ENCODE assay signal across 8 cellular contexts in genomic region chr5:37249820-37250175, GRCh38. TPM values are rescaled to one million over a fixed set of nuclear protein-coding genes. Genes with fewer than 3 reads are reported as not detected.
A peak's percentile ranks its signal among the peaks of the same experiment; 100 is the strongest.
DNase-seq lines count a peak whose midpoint lies in the region; ATAC-seq and TF ChIP-seq lines count a peak whose summit lies in the region.

No MANE protein-coding gene starts in this region.

- TF ChIP-seq EP300 in neural cell (conservative IDR thresholded peaks at IDR 0.05; ENCODE audit: poor library complexity, severe bottlenecking), result no peak

- no peaks in the 10 kb centered on the region for H3K27me3 Mint-ChIP-seq in endodermal cell (ENCODE audit: insufficient read depth)

- 67 to 83% methylated on average over 9 to 10 of the region's 10 CpGs for WGBS in endodermal cell (ENCODE audit: insufficient coverage in 1 of 2, insufficient read length in 1 of 2), 2 experiments

- peaks cover 5% of the 10 kb centered on the region for H3F3A ChIP-seq in neural cell (ENCODE audit: insufficient read depth, low read length, poor library complexity, severe bottlenecking)

- no peak for DNase-seq in MG63
- DNase-seq in endodermal cell, result no peak
- DNase-seq in GM19238 (ENCODE audit: insufficient read length, low spot score), result no peak

- peaks cover 14% of the 10 kb centered on the region for H3K9me3 Mint-ChIP-seq in endodermal cell

- peaks cover 0 to 5% (median 0%) of the 10 kb centered on the region in 11 experiments; a peak in 1 of 22 replicates for H3K36me3 ChIP-seq in BLaER1 treated with 17β-estradiol and CSF1 and Interleukin-3, amounts not matched to agents 10 nM and 100 nM
- H3K36me3 ChIP-seq in MG63 (no peaks in the 10 kb centered on the region), endodermal cell (ENCODE audit: control insufficient read depth, insufficient read depth, low read length) (no peaks in the 10 kb centered on the region), neural cell (ENCODE audit: insufficient read depth, low read length) (no peaks in the 10 kb centered on the region)

- H3K27ac Mint-ChIP-seq in endodermal cell, result peak overlapping the region; percentile 92

- TF ChIP-seq CTCF in endodermal cell (conservative IDR thresholded peaks at IDR 0.05) (no peak), neural cell (IDR thresholded peaks at IDR 0.05; ENCODE audit: poor library complexity, severe bottlenecking) (no peak)

- no peak for ATAC-seq in HG03095 (IDR thresholded peaks at IDR 0.05; ENCODE audit: unreplicated experiment)
- no peak for ATAC-seq in GM21723 (IDR thresholded peaks at IDR 0.05; ENCODE audit: unreplicated experiment)
- ATAC-seq in GM21825 (IDR thresholded peaks at IDR 0.05; ENCODE audit: unreplicated experiment), result no peak

- peak overlapping the region; percentile 73 to 94 (median 89) for H3K4me2 ChIP-seq in BLaER1 treated with 17β-estradiol and CSF1 and Interleukin-3, amounts not matched to agents 10 nM and 100 nM
- H3K4me2 ChIP-seq in neural cell (ENCODE audit: low read length), result peak overlapping the region; percentile 3

- peaks cover 10 to 20% (median 16%) of the 10 kb centered on the region in 11 experiments; a peak in 21 of 22 replicates for H3K9me3 ChIP-seq in BLaER1 treated with 17β-estradiol and CSF1 and Interleukin-3, amounts not matched to agents 10 nM and 100 nM (replicated peaks in 1 of 11)
- no peaks in the 10 kb centered on the region for H3K9me3 ChIP-seq in MG63
- peaks cover 5% of the 10 kb centered on the region for H3K9me3 ChIP-seq in endodermal cell (ENCODE audit: control insufficient read depth, low read length)
- no peaks in the 10 kb centered on the region for H3K9me3 ChIP-seq in neural cell (ENCODE audit: low read length)

- peak overlapping the region; percentile 84 to 95 (median 92) for H3K9ac ChIP-seq in BLaER1 treated with 17β-estradiol and CSF1 and Interleukin-3, amounts not matched to agents 10 nM and 100 nM
- H3K9ac ChIP-seq in endodermal cell (ENCODE audit: extremely low read depth, low read length, poor library complexity, severe bottlenecking) (peak overlapping the region; percentile 80), neural cell (ENCODE audit: low read length) (peak overlapping the region; percentile 92)

- no peaks in the 10 kb centered on the region for H3K36me3 Mint-ChIP-seq in endodermal cell (ENCODE audit: low read depth)

- peaks cover 8% of the 10 kb centered on the region for H3K79me2 ChIP-seq in neural cell (replicated peaks; ENCODE audit: insufficient read depth, low read length)

- H3K4me1 ChIP-seq in BLaER1 treated with 17β-estradiol and CSF1 and Interleukin-3, amounts not matched to agents 10 nM and 100 nM, result peaks cover 13 to 27% (median 21%) of the 10 kb centered on the region in 10 experiments
- H3K4me1 ChIP-seq in endodermal cell (ENCODE audit: control insufficient read depth, insufficient read depth, low read length), result no peaks in the 10 kb centered on the region

- H3K27ac ChIP-seq in BLaER1 treated with 17β-estradiol and CSF1 and Interleukin-3, amounts not matched to agents 10 nM and 100 nM, result peak overlapping the region; percentile 81 to 93 (median 89); a peak in 19 of 22 replicates
- no peak overlapping the region for H3K27ac ChIP-seq in endodermal cell (ENCODE audit: low read depth, low read length)
- H3K27ac ChIP-seq in neural cell (ENCODE audit: low read length), result no peak overlapping the region

- peaks cover 4% of the 10 kb centered on the region for H3K4me1 Mint-ChIP-seq in endodermal cell

- H4K20me1 ChIP-seq in BLaER1 treated with 17β-estradiol and CSF1 and Interleukin-3, amounts not matched to agents 10 nM and 100 nM, result peaks cover 0 to 17% (median 0%) of the 10 kb centered on the region in 11 experiments; a peak in 1 of 22 replicates
- no peaks in the 10 kb centered on the region for H4K20me1 ChIP-seq in neural cell (ENCODE audit: insufficient read depth)

- peak overlapping the region; percentile 75 for H3K4me3 Mint-ChIP-seq in endodermal cell

- H3K27me3 ChIP-seq in BLaER1 treated with 17β-estradiol and CSF1 and Interleukin-3, amounts not matched to agents 10 nM and 100 nM, result no peaks in the 10 kb centered on the region
- H3K27me3 ChIP-seq in MG63, result no peaks in the 10 kb centered on the region
- no peaks in the 10 kb centered on the region for H3K27me3 ChIP-seq in endodermal cell (ENCODE audit: control insufficient read depth, insufficient read depth, low read length, poor library complexity, severe bottlenecking)
- H3K27me3 ChIP-seq in neural cell (ENCODE audit: insufficient read depth, low read depth, low read length), result no peaks in the 10 kb centered on the region

- TF ChIP-seq RAD21 in neural cell (conservative IDR thresholded peaks at IDR 0.05), result no peak

- peak overlapping the region; percentile 77 for H2AFZ ChIP-seq in neural cell (ENCODE audit: low read depth, low read length)

- no peaks in the 10 kb centered on the region for H3K9me2 ChIP-seq in neural cell (ENCODE audit: insufficient read depth, low read length)

- H3K4me3 ChIP-seq in BLaER1 treated with 17β-estradiol and CSF1 and Interleukin-3, amounts not matched to agents 10 nM and 100 nM, result peak overlapping the region; percentile 68 to 83 (median 78)
- H3K4me3 ChIP-seq in MG63 (peak overlapping the region; percentile 96), endodermal cell (ENCODE audit: low read length) (peak overlapping the region; percentile 98), neural cell (ENCODE audit: low read length) (peak overlapping the region; percentile 80)

TF ChIP-seq in neural cell, 6 proteins besides CTCF, POLR2A, EP300 and RAD21:
- TF ChIP-seq MXI1 (conservative IDR thresholded peaks at IDR 0.05; ENCODE audit: poor library complexity, severe bottlenecking) (no peak), EZH2 (IDR thresholded peaks at IDR 0.05; ENCODE audit: borderline replicate concordance, insufficient read depth, low read length, poor library complexity, severe bottlenecking) (no peak), TAF1 (IDR thresholded peaks at IDR 0.05; ENCODE audit: low read depth) (no peak), SMC3 (conservative IDR thresholded peaks at IDR 0.05; ENCODE audit: poor library complexity) (no peak), POLR2AphosphoS5 (IDR thresholded peaks at IDR 0.05) (no peak), REST (IDR thresholded peaks at IDR 0.05; ENCODE audit: borderline replicate concordance) (no peak)
TF ChIP-seq in neural cell: peak in this region for 0.

RNA-seq across cellular contexts. Expression of gene CPLANE1, which starts 0.6 kb away (rescaled TPM):
- 5.2 and 6.5 TPM in 2 replicates for total RNA-seq in MG63 (2014; rRNA removed; shearing (Covaris generic); ENCODE audit: low replicate concordance)
- total RNA-seq in endodermal cell, result 10 to 100 TPM; 17.2 to 22.8 TPM
- polyA plus RNA-seq in endodermal cell (2013, experiment 1 of 2), result 17.6 TPM
- 18.3 TPM for polyA plus RNA-seq in endodermal cell (2013, experiment 2 of 2)
- 26.0 and 31.1 TPM in 2 replicates for polyA plus RNA-seq in neural cell
- 82.5 and 94.9 TPM in 2 replicates for polyA minus RNA-seq in neural cell

Comparison
In these comparisons a context has a peak if more than half of its experiments do, and no peak if none do; other contexts are left out.
1. H3K27ac ChIP-seq: peak in BLaER1 treated with 17β-estradiol and CSF1 and Interleukin-3, amounts not matched to agents 10 nM and 100 nM (11 of 11); none in endodermal cell (single experiment) and neural cell (single experiment).
2. Peak in every context shown above with its lines, with median percentiles within 50 percentile points of each other: H3K4me3 ChIP-seq and H3K9ac ChIP-seq.